In genomic region chr6:18078875-18079274, GRCh38 we compare ENCODE assay signal across 34 cellular contexts. TPM values are rescaled to one million over a fixed set of nuclear protein-coding genes. Genes with fewer than 3 reads are reported as not detected.
"Had no signal": no experiment of that assay in that cellular context is flagged by ENCODE, and none has a peak within 500 bp of the region (broad histone marks: within the 10 kb centered on the region; RNA-seq: fewer than 3 reads in every experiment).

No MANE protein-coding gene starts in this region.

- H3K36me3 Mint-ChIP-seq: activated CD8-positive, alpha-beta memory T cell treated with anti-CD3 and anti-CD28 coated beads, Interleukin-2, amount 10 ng/mL, durations not matched to agents 7 days and 5 days; activated naive CD4-positive, alpha-beta T cell treated with anti-CD3 and anti-CD28 coated beads, Interleukin-2, amount 10 ng/mL, durations not matched to agents 7 days and 5 days; activated naive CD8-positive, alpha-beta T cell; brain had no signal

- H3K27ac Mint-ChIP-seq: activated CD4-positive, alpha-beta memory T cell treated with anti-CD3 and anti-CD28 coated beads, Interleukin-2, amount 10 ng/mL, durations not matched to agents 7 days and 5 days; activated CD8-positive, alpha-beta memory T cell treated with anti-CD3 and anti-CD28 coated beads, Interleukin-2, amount 10 ng/mL, durations not matched to agents 7 days and 5 days; activated naive CD4-positive, alpha-beta T cell treated with anti-CD3 and anti-CD28 coated beads, Interleukin-2, amount 10 ng/mL, durations not matched to agents 7 days and 5 days; activated naive CD8-positive, alpha-beta T cell; activated naive CD8-positive, alpha-beta T cell treated with anti-CD3 and anti-CD28 coated beads, Interleukin-2, amount 50 U/mL, for 24 hours; brain had no signal

- H3K4me3 Mint-ChIP-seq: activated CD4-positive, alpha-beta memory T cell treated with anti-CD3 and anti-CD28 coated beads, Interleukin-2, amount 10 ng/mL, durations not matched to agents 7 days and 5 days; activated CD8-positive, alpha-beta memory T cell treated with anti-CD3 and anti-CD28 coated beads, Interleukin-2, amount 10 ng/mL, durations not matched to agents 7 days and 5 days; activated naive CD4-positive, alpha-beta T cell treated with anti-CD3 and anti-CD28 coated beads, Interleukin-2, amount 10 ng/mL, durations not matched to agents 7 days and 5 days; activated naive CD8-positive, alpha-beta T cell; activated naive CD8-positive, alpha-beta T cell treated with anti-CD3 and anti-CD28 coated beads, Interleukin-2, amount 50 U/mL, for 24 hours; brain had no signal

- H3K4me1 ChIP-seq: Peyer's patch had no signal

- H3K4me1 Mint-ChIP-seq: activated CD4-positive, alpha-beta memory T cell treated with anti-CD3 and anti-CD28 coated beads, Interleukin-2, amount 10 ng/mL, durations not matched to agents 7 days and 5 days; activated CD8-positive, alpha-beta memory T cell treated with anti-CD3 and anti-CD28 coated beads, Interleukin-2, amount 10 ng/mL, durations not matched to agents 7 days and 5 days; activated naive CD4-positive, alpha-beta T cell treated with anti-CD3 and anti-CD28 coated beads, Interleukin-2, amount 10 ng/mL, durations not matched to agents 7 days and 5 days; activated naive CD8-positive, alpha-beta T cell treated with anti-CD3 and anti-CD28 coated beads, Interleukin-2, amount 50 U/mL, for 24 hours; brain had no signal

- FAIRE-seq: bronchial epithelial cell had no signal

- ATAC-seq: activated CD8-positive, alpha-beta memory T cell treated with anti-CD3 and anti-CD28 coated beads, Interleukin-2, amount 10 ng/mL, durations not matched to agents 7 days and 5 days; activated naive CD8-positive, alpha-beta T cell treated with anti-CD3 and anti-CD28 coated beads, Interleukin-2, amount 50 U/mL, for 24 hours; PC-3 had no signal

- H3K36me3 ChIP-seq: Peyer's patch, WERI-Rb-1 had no signal

- H3K27me3 ChIP-seq: Peyer's patch had no signal

- H3K9me3 ChIP-seq: Peyer's patch had no signal

- H3K4me3 ChIP-seq: Peyer's patch had no signal

- DNase-seq: activated CD4-positive, alpha-beta memory T cell treated with anti-CD3 and anti-CD28 coated beads, Interleukin-2, amount 10 ng/mL, durations not matched to agents 7 days and 5 days; activated CD4-positive, alpha-beta T cell treated with anti-CD3 and anti-CD28 coated beads for 1 hour; activated CD4-positive, alpha-beta T cell treated with anti-CD3 and anti-CD28 coated beads for 48 hours; activated CD4-positive, CD25-positive, alpha-beta regulatory T cell; activated CD8-positive, alpha-beta memory T cell treated with anti-CD3 and anti-CD28 coated beads for 24 hours; activated CD8-positive, alpha-beta memory T cell treated with anti-CD3 and anti-CD28 coated beads, Interleukin-2, amount 10 ng/mL, durations not matched to agents 7 days and 5 days; activated CD8-positive, alpha-beta memory T cell treated with anti-CD3 and anti-CD28 coated beads, Interleukin-2, amount 50 U/mL, for 48 hours; activated effector memory CD4-positive, alpha-beta T cell treated with Interleukin-2 at 50 U/mL for 16 hours; activated naive CD4-positive, alpha-beta T cell treated with anti-CD3 and anti-CD28 coated beads, Interleukin-2, amount 10 ng/mL, durations not matched to agents 7 days and 5 days; activated naive CD8-positive, alpha-beta T cell treated with anti-CD3 and anti-CD28 coated beads, Interleukin-2, amount 50 U/mL, for 24 hours; activated T-cell treated with anti-CD3 and anti-CD28 coated beads, Interleukin-2, amount 50 U/mL, for 48 hours; anterior cingulate cortex; caudate nucleus; cerebellar nuclear complex; Karpas-422; KBM-7; NCI-H1105; NCI-H1417 treated with DMSO at 0.1 percent for 48 hours; NCI-H1930; NCI-H2081 treated with DMSO at 0.1 percent for 48 hours; NCI-H345; NCI-H524 treated with DMSO at 0.1 percent for 48 hours; PC-3; Peyer's patch; RPMI8226; SW 1271; T-helper 1 cell; T-helper 2 cell; T-helper 9 cell; WERI-Rb-1 had no signal

- H3K27ac ChIP-seq: Peyer's patch, WERI-Rb-1 had no signal

RNA-seq across cellular contexts. Expression of gene NHLRC1, which starts 43.6 kb away (rescaled TPM):
- total RNA-seq: MCF 10A had no signal
